7 cellular contexts compared by ENCODE assay signal in genomic region chr7:152030561-152030960, GRCh38.
"Had no signal": no experiment of that assay in that cellular context is flagged by ENCODE, and none has a peak within 500 bp of the region (broad histone marks: within the 10 kb centered on the region; RNA-seq: fewer than 3 reads in every experiment).

No MANE protein-coding gene starts in this region.

- ATAC-seq: activated CD4-positive, alpha-beta T cell treated with anti-CD3 and anti-CD28 coated beads for 36 hours; effector memory CD8-positive, alpha-beta T cell; gastroesophageal sphincter; left ventricle myocardium superior had no signal

- H3K4me3 Mint-ChIP-seq: activated CD4-positive, alpha-beta memory T cell treated with anti-CD3 and anti-CD28 coated beads, Interleukin-2, amount 10 ng/mL, durations not matched to agents 7 days and 5 days; activated CD4-positive, alpha-beta T cell treated with anti-CD3 and anti-CD28 coated beads for 36 hours had no signal

- H3K27me3 Mint-ChIP-seq: activated CD4-positive, alpha-beta memory T cell treated with anti-CD3 and anti-CD28 coated beads, Interleukin-2, amount 10 ng/mL, durations not matched to agents 7 days and 5 days; activated CD4-positive, alpha-beta T cell treated with anti-CD3 and anti-CD28 coated beads for 36 hours; effector memory CD8-positive, alpha-beta T cell had no signal

- H3K27ac Mint-ChIP-seq: activated CD4-positive, alpha-beta memory T cell treated with anti-CD3 and anti-CD28 coated beads, Interleukin-2, amount 10 ng/mL, durations not matched to agents 7 days and 5 days; activated CD4-positive, alpha-beta T cell treated with anti-CD3 and anti-CD28 coated beads for 36 hours had no signal

- DNase-seq: activated CD4-positive, alpha-beta memory T cell treated with anti-CD3 and anti-CD28 coated beads, Interleukin-2, amount 10 ng/mL, durations not matched to agents 7 days and 5 days; activated effector memory CD4-positive, alpha-beta T cell treated with Interleukin-2 at 50 U/mL for 16 hours; effector memory CD8-positive, alpha-beta T cell; stimulated activated CD4-positive, alpha-beta T cell treated with anti-CD3 and anti-CD28 coated beads, Interleukin-4, amount 100 ng/mL, for 4 hours had no signal

- H3K9me3 Mint-ChIP-seq: activated CD4-positive, alpha-beta memory T cell treated with anti-CD3 and anti-CD28 coated beads, Interleukin-2, amount 10 ng/mL, durations not matched to agents 7 days and 5 days; effector memory CD8-positive, alpha-beta T cell had no signal
